21 cellular contexts compared by ENCODE assay signal in the genomic region with DNA sequence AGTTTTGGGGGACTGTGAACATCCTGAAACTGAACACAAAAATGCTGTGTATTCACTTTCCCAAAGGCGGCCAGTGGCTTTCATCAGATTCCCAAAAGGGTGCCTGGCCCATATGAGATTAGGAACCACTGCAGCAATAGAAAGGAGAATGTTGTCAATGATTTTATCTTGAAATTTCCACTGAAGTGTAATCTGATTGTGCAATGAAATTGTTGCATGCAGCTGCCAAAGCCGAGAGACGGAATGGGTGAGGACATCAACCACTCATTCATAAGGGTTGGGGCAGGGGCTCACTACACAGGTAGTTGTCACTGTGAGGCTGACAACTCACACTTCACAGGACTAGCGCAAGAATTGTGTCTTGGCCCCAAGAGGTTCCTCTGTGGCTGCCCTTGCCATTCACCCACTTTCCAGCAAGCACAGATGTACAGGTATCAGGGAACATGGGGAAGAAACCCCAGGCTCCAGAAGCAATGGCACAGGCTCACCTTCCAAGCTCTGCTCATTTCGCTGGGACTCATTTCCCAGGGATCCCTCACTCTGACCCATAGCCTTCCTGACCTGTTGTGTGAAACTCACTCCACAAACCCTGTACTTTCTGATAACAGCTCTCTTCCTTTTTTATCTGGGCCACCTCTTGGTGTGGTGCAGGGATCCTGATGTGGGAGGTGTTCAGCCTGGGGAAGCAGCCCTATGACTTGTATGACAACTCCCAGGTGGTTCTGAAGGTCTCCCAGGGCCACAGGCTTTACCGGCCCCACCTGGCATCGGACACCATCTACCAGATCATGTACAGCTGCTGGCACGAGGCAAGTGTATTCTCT. TPM values are rescaled to one million over a fixed set of nuclear protein-coding genes. Genes with fewer than 3 reads are reported as not detected.
DNase-seq lines count a peak whose midpoint lies in the region; ATAC-seq and TF ChIP-seq lines count a peak whose summit lies in the region.
"Had no signal": no experiment of that assay in that cellular context is flagged by ENCODE, and none has a peak within 500 bp of the region (broad histone marks: within the 10 kb centered on the region; RNA-seq: fewer than 3 reads in every experiment).

No MANE protein-coding gene starts in this region.

- peak; percentile 69 for ATAC-seq in left lung
- ATAC-seq in natural killer cell, result no peak
- ATAC-seq: GM12878, Panc1 had no signal

- H3K9me3 Mint-ChIP-seq in endodermal cell (no peaks in the 10 kb centered on the region), natural killer cell (no peaks in the 10 kb centered on the region)
- H3K9me3 Mint-ChIP-seq: CD14-positive monocyte had no signal

- H3K4me1 ChIP-seq in left lung (no peaks in the 10 kb centered on the region), thyroid gland (peaks cover 0 to 12% of the 10 kb centered on the region in 2 donors), endodermal cell (ENCODE audit: control insufficient read depth, insufficient read depth, low read length) (no peaks in the 10 kb centered on the region)
- H3K4me1 ChIP-seq: SJSA1 had no signal

- H3K27me3 ChIP-seq in left lung (peaks cover 0 to 11% of the 10 kb centered on the region in 2 donors), thyroid gland (no peaks in the 10 kb centered on the region), endodermal cell (ENCODE audit: control insufficient read depth, insufficient read depth, low read length, poor library complexity, severe bottlenecking) (no peaks in the 10 kb centered on the region)
- H3K27me3 ChIP-seq: SJSA1 had no signal

- no peaks in the 10 kb centered on the region for H3K36me3 ChIP-seq in left lung
- no peaks in the 10 kb centered on the region for H3K36me3 ChIP-seq in thyroid gland
- no peaks in the 10 kb centered on the region for H3K36me3 ChIP-seq in endodermal cell (ENCODE audit: control insufficient read depth, insufficient read depth, low read length)
- H3K36me3 ChIP-seq: HAP-1, SJSA1 had no signal

- H3K9me3 ChIP-seq in left lung (no peaks in the 10 kb centered on the region), thyroid gland (no peaks in the 10 kb centered on the region), endodermal cell (ENCODE audit: control insufficient read depth, low read length) (no peaks in the 10 kb centered on the region)
- H3K9me3 ChIP-seq: HAP-1, SJSA1 had no signal

- H3K9ac ChIP-seq in endodermal cell (ENCODE audit: extremely low read depth, low read length, poor library complexity, severe bottlenecking), result no peak overlapping the region
- H3K9ac ChIP-seq: GM23248 had no signal

- no peaks in the 10 kb centered on the region for H3K4me1 Mint-ChIP-seq in endodermal cell
- no peaks in the 10 kb centered on the region for H3K4me1 Mint-ChIP-seq in natural killer cell
- H3K4me1 Mint-ChIP-seq: IgD-negative memory B cell had no signal

- H3K27ac ChIP-seq in left lung (no peak overlapping the region), thyroid gland (no peak overlapping the region), endodermal cell (ENCODE audit: low read depth, low read length) (no peak overlapping the region)
- H3K27ac ChIP-seq: 22Rv1, GM23248, SJSA1 had no signal

- no peak for TF ChIP-seq CTCF in left lung (IDR thresholded peaks at IDR 0.05)
- TF ChIP-seq CTCF in thyroid gland (IDR thresholded peaks at IDR 0.05), result no peak
- TF ChIP-seq CTCF in endodermal cell (conservative IDR thresholded peaks at IDR 0.05), result no peak
- TF ChIP-seq CTCF in natural killer cell (IDR thresholded peaks at IDR 0.05), result no peak

- intact Hi-C loops in left lung (cut with DNase I), result no loop called here
- intact Hi-C loops in thyroid gland (cut with DNase I), result no loop called here
- intact Hi-C loops in natural killer cell (cut with micrococcal nuclease), result no loop called here
- intact Hi-C loops in head of caudate nucleus (cut with DNase I), result no loop called here

- H3K4me3 ChIP-seq in left lung (no peak overlapping the region), thyroid gland (replicated peaks in 1 of 3) (no peak overlapping the region), endodermal cell (ENCODE audit: low read length) (no peak overlapping the region)
- H3K4me3 ChIP-seq: GM12878, GM23248, HAP-1, SJSA1 had no signal

- H3K27ac Mint-ChIP-seq in endodermal cell (no peak overlapping the region), natural killer cell (no peak overlapping the region)
- H3K27ac Mint-ChIP-seq: CD14-positive monocyte, IgD-negative memory B cell had no signal

- H3K4me3 Mint-ChIP-seq in endodermal cell (no peak overlapping the region), natural killer cell (no peak overlapping the region)
- H3K4me3 Mint-ChIP-seq: CD14-positive monocyte, IgD-negative memory B cell had no signal

- peak; percentile 9 for DNase-seq in DMS53 (lab: John Stamatoyannopoulos, UW)
- DNase-seq in DMS53 treated with DMSO at 0.1 percent for 48 hours (lab: John Stamatoyannopoulos, UW; ENCODE audit: unreplicated experiment), result no peak
- DNase-seq in OCI-M1 (lab: John Stamatoyannopoulos, UW), result peak; percentile 40
- DNase-seq in left lung, result no peak
- DNase-seq in thyroid gland, result peak; percentile 10 to 22
- DNase-seq in endodermal cell, result no peak
- no peak for DNase-seq in natural killer cell
- DNase-seq in head of caudate nucleus, result no peak
- DNase-seq: GM23248, Kasumi-1, MM.1S, NCI-H1417 treated with DMSO at 0.1 percent for 48 hours, NCI-H2227 treated with DMSO at 0.1 percent for 48 hours had no signal

- 46 to 59% methylated on average over 3 to 6 of the region's 8 CpGs for WGBS in thyroid gland, 2 donors
- 92 to 100% methylated on average over 3 to 8 of the region's 8 CpGs for WGBS in endodermal cell (ENCODE audit: insufficient coverage in 1 of 2, insufficient read length in 1 of 2), 2 experiments

- H3K27me3 Mint-ChIP-seq in endodermal cell (ENCODE audit: insufficient read depth) (peaks cover 6% of the 10 kb centered on the region), natural killer cell (ENCODE audit: low read depth in 2 of 2) (peaks cover 2 to 16% of the 10 kb centered on the region in 2 donors)

- TF ChIP-seq POLR2A in thyroid gland (IDR thresholded peaks at IDR 0.05), result no peak

- H3K36me3 Mint-ChIP-seq in endodermal cell (ENCODE audit: low read depth) (no peaks in the 10 kb centered on the region), natural killer cell (no peaks in the 10 kb centered on the region)
- H3K36me3 Mint-ChIP-seq: CD14-positive monocyte, IgD-negative memory B cell had no signal

RNA-seq across cellular contexts. Expression of a gene that starts 48.8 kb away (rescaled TPM):
- 1 to 10 TPM; 2.6 to 3.8 TPM for total RNA-seq in left lung
- total RNA-seq in thyroid gland, result 1 to 10 TPM; 1.3 to 8.0 (median 3.4) TPM
- not detected for total RNA-seq in endodermal cell
- not detected for polyA plus RNA-seq in endodermal cell (2013, experiment 1 of 2)
- polyA plus RNA-seq in endodermal cell (2013, experiment 2 of 2), result not detected
- under 1 TPM in 1 of 3 donors, not detected in 2; 0.30 TPM for total RNA-seq in natural killer cell
- total RNA-seq: GM12878, GM23248, SJSA1 had no signal
- polyA plus RNA-seq: GM12878, GM23248, IgD-negative memory B cell had no signal

RNA-seq across cellular contexts. Expression of a gene that starts 51.4 kb away (rescaled TPM):
- total RNA-seq in left lung, result 1 to 10 TPM; 2.0 to 3.6 TPM
- 10 to 100 TPM in 2 of 4 donors, 1 to 10 TPM in 2; 3.5 to 14.6 (median 10.1) TPM for total RNA-seq in thyroid gland
- 1 to 10 TPM in 1 of 2 donors, under 1 TPM in 1; 0.33 to 2.7 TPM for total RNA-seq in endodermal cell
- polyA plus RNA-seq in endodermal cell (2013, experiment 1 of 2), result 2.8 TPM
- polyA plus RNA-seq in endodermal cell (2013, experiment 2 of 2), result 2.7 TPM
- not detected for total RNA-seq in natural killer cell
- total RNA-seq: GM12878, GM23248, HT1080 had no signal
- polyA plus RNA-seq: CD14-positive monocyte, GM23248, IgD-negative memory B cell had no signal

RNA-seq across cellular contexts. Expression of a gene that starts 56.3 kb away (rescaled TPM):
- total RNA-seq in left lung (10 to 100 TPM; 16.5 to 32.7 TPM), thyroid gland (10 to 100 TPM; 32.9 to 70.2 (median 48.8) TPM), endodermal cell (10 to 100 TPM; 21.0 to 34.2 TPM), natural killer cell (under 1 TPM in 1 of 3 donors, not detected in 2; 0.57 TPM)
- 20.4 TPM for polyA plus RNA-seq in endodermal cell (2013, experiment 1 of 2)
- polyA plus RNA-seq in endodermal cell (2013, experiment 2 of 2), result 20.5 TPM
- polyA plus RNA-seq: IgD-negative memory B cell had no signal

Comparison
In these comparisons a context has a peak if more than half of its experiments do, and no peak if none do; other contexts are left out.
1. DNase-seq: peak in DMS53 (single experiment), OCI-M1 (single experiment) and thyroid gland (2 of 2); none in DMS53 treated with DMSO at 0.1 percent for 48 hours (single experiment), left lung (0 of 2), endodermal cell (single experiment), natural killer cell (single experiment) and head of caudate nucleus (0 of 42).
2. RNA of a gene that starts 56.3 kb away (total RNA-seq): 32.9 to 70.2 TPM in thyroid gland, 21.0 to 34.2 TPM in endodermal cell and 16.5 to 32.7 TPM in left lung; 0.57 TPM in natural killer cell; every median in the first group is over 10 times any median in the second.